8 cellular contexts compared by ENCODE assay signal in genomic region chr17:45311406-45311761, GRCh38. TPM values are rescaled to one million over a fixed set of nuclear protein-coding genes. Genes with fewer than 3 reads are reported as not detected.
A peak's percentile ranks its signal among the peaks of the same experiment; 100 is the strongest.
DNase-seq lines count a peak whose midpoint lies in the region; ATAC-seq and TF ChIP-seq lines count a peak whose summit lies in the region.

No MANE protein-coding gene starts in this region.

- no peaks in the 10 kb centered on the region for H3K9me3 ChIP-seq in PC-3 (ENCODE audit: low read length)
- no peaks in the 10 kb centered on the region for H3K9me3 ChIP-seq in esophagus muscularis mucosa

- DNase-seq in GM12864 (ENCODE audit: low read depth): no peak
- DNase-seq in PC-3: no peak
- no peak for DNase-seq in esophagus muscularis mucosa (ENCODE audit: extremely low spot score)
- no peak for DNase-seq in erythroblast (lab: John Stamatoyannopoulos, UW)
- DNase-seq in central memory CD4-positive, alpha-beta T cell: no peak
- no peak for DNase-seq in GM10248 (ENCODE audit: extremely low spot score)

- H3K4me1 ChIP-seq in PC-3 (ENCODE audit: insufficient read depth, low read length) (peaks cover 76% of the 10 kb centered on the region), esophagus muscularis mucosa (peaks cover 77 to 100% (median 97%) of the 10 kb centered on the region in 4 donors)

- TF ChIP-seq CTCF in GM12864 (IDR thresholded peaks at IDR 0.05; ENCODE audit: low read depth, low read length, missing control alignments) (no peak), PC-3 (conservative IDR thresholded peaks at IDR 0.05; ENCODE audit: low read depth, low read length) (peak; percentile 30; the same call in 1 of the 2 replicates), esophagus muscularis mucosa (IDR thresholded peaks at IDR 0.05) (peak; percentile 16 to 27 (median 25)), GM10248 (IDR thresholded peaks at IDR 0.05; ENCODE audit: control extremely low read depth, extremely low read depth, low read depth, missing control alignments) (no peak)

- H3K4me3 ChIP-seq in GM12864 (ENCODE audit: low read depth, low read length) (peak overlapping the region; percentile 52), PC-3 (ENCODE audit: low read length) (peak overlapping the region; percentile 78), esophagus muscularis mucosa (peak overlapping the region in 1 of 4 donors; percentile 41), skin epidermis (no peak overlapping the region)

- no peak for TF ChIP-seq EP300 in esophagus muscularis mucosa (IDR thresholded peaks at IDR 0.05)

- CTCF ChIA-PET in PC-3 (lab: Charles Lee): interaction anchor here (0.6 to 2.4 kb wide), 5 partner anchors 18 to 536 kb away, joined by 3 to 23 read pairs (median 4); partner anchors contain the start of gene HEXIM1
- CTCF ChIA-PET in GM10248 (lab: Yijun Ruan, JAX): interaction anchor here (0.6 to 5.4 kb wide), 14 partner anchors 9 to 275 kb away, joined by 3 to 37 read pairs (median 5); partner anchors contain the start of gene ACBD4

- peak overlapping the region; percentile 68 for H3K9ac ChIP-seq in PC-3 (ENCODE audit: low read length)

- BruUV-seq in PC-3 (replicated peaks; lab: Mats Ljungman, UMichigan): no TSS peak

- H3K9me2 ChIP-seq in PC-3 (replicated peaks; ENCODE audit: low read length): no peaks in the 10 kb centered on the region

- peaks cover 27% of the 10 kb centered on the region for H3F3A ChIP-seq in PC-3 (ENCODE audit: low read length, unreplicated experiment)

- peak overlapping the region; percentile 89 for H3K4me2 ChIP-seq in PC-3 (ENCODE audit: low read length)

- no peak overlapping the region for H2AFZ ChIP-seq in PC-3 (ENCODE audit: low read length)

- H3K79me2 ChIP-seq in PC-3 (ENCODE audit: low read length): peaks cover 96% of the 10 kb centered on the region

- WGBS in esophagus muscularis mucosa: 80% methylated on average over 3 of the region's 4 CpGs

- H3K27ac ChIP-seq in PC-3 (ENCODE audit: low read length) (peak overlapping the region; percentile 94), esophagus muscularis mucosa (replicated peaks in 1 of 4) (peak overlapping the region; percentile 92 to 99 (median 94)), skin epidermis (peak overlapping the region in 20 of 21 experiments; percentile 63 to 98 (median 90))

- ATAC-seq in PC-3: no peak
- no peak for ATAC-seq in GM19397 (IDR thresholded peaks at IDR 0.05; ENCODE audit: unreplicated experiment)

- peaks cover 41% of the 10 kb centered on the region for H4K20me1 ChIP-seq in PC-3 (ENCODE audit: low read length)

- peaks cover 23% of the 10 kb centered on the region for H3K36me3 ChIP-seq in PC-3 (ENCODE audit: low read depth, low read length)
- peaks cover 0 to 3% (median 0%) of the 10 kb centered on the region in 4 donors for H3K36me3 ChIP-seq in esophagus muscularis mucosa

- TF ChIP-seq POLR2A in esophagus muscularis mucosa (IDR thresholded peaks at IDR 0.05; ENCODE audit: low read depth) (no peak), erythroblast (IDR thresholded peaks at IDR 0.05; ENCODE audit: low read length) (no peak)

- POLR2A ChIA-PET in PC-3 (lab: Charles Lee; ENCODE audit: unreplicated experiment) (interaction anchor here (0.7 to 1.3 kb wide), 3 partner anchors 11 to 163 kb away, joined by 3 to 4 read pairs (median 4); partner anchors contain the start of gene HEXIM1), GM10248 (lab: Yijun Ruan, JAX) (interaction anchor here (1.4 kb wide), 1 partner anchor 9 kb away, joined by 5 read pairs; no protein-coding TSS in a partner anchor)

- no peaks in the 10 kb centered on the region for H3K27me3 ChIP-seq in PC-3 (ENCODE audit: low read length)
- H3K27me3 ChIP-seq in esophagus muscularis mucosa: no peaks in the 10 kb centered on the region

- intact Hi-C loops in PC-3 (cut with micrococcal nuclease): loop anchor here (10.0 kb wide), 1 partner anchor 177 kb away; the partner anchor contains the start of genes ACBD4 and PLCD3
- intact Hi-C loops in esophagus muscularis mucosa (cut with DNase I): loop anchor here (5.0 kb wide), 1 partner anchor 34 kb away; no protein-coding TSS in a partner anchor

RNA-seq across cellular contexts. Expression of gene MAP3K14, which starts 5.4 kb away (rescaled TPM):
- 15.9 and 16.8 TPM in 2 replicates for total RNA-seq in PC-3 (2014; rRNA removed)
- total RNA-seq in esophagus muscularis mucosa: 10 to 100 TPM in 3 of 4 donors, 1 to 10 TPM in 1; 7.8 to 26.5 (median 10.6) TPM

RNA-seq across cellular contexts. Expression of gene SPATA32, which starts 49.5 kb away (rescaled TPM):
- total RNA-seq in PC-3 (2014; rRNA removed): not detected in 2 replicates
- not detected for total RNA-seq in esophagus muscularis mucosa

Comparison
In these comparisons a context has a peak if more than half of its experiments do, and no peak if none do; other contexts are left out.
1. H3K4me3 ChIP-seq: peak in GM12864 (single experiment) and PC-3 (single experiment); none in skin epidermis (0 of 7).
2. CTCF ChIP-seq: peak in PC-3 (single experiment) and esophagus muscularis mucosa (3 of 3); none in GM12864 (single experiment) and GM10248 (single experiment).
3. Peak in every context shown above with its lines, with median percentiles within 50 percentile points of each other: H3K27ac ChIP-seq.